ENCODE assay signal across 1 cellular context in the genomic region with DNA sequence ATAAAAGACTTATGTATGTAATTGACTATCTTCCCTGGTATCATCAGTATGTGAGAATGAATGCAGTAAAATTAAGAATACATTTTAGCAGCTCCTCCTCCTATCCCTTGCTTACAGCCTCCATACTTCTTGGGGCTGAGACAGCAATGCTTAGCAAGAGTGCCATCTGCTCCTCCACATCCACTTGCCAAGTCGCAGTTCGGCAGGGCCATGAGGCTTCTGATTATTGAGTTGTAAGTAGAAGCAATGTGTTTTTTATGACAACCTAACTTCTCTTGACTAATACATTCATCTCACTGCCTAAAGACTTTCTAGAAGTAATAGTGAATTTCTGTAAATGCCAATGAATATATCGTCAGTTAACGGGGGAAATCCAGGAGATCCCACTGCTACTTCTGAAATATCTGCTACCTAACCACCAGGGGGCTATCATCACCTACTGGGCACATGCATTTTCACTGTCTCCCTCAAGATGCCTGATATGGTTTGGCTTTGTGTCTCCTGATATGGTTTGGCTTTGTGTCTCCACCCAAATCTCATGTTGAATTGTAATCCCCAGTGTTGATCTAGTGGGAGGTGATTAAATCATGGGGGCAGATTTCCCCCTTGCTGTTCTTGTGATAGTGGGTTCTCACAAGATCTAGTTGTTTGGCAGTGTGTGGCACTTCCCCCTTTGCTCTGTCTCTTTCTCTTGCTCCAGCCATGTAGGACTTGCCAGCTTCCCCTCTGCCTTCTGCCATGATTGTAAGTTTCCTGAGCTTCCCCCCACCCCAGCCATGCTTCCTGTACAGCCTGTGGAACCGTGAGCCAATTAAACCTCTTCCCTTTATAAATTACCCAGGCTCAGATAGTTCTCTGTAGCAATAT.
TF ChIP-seq lines count a peak whose summit lies in the region.

No MANE protein-coding gene starts in this region.

TF ChIP-seq in K562, 482 proteins besides CTCF, POLR2A, EP300 and RAD21 (continued from another document):
- TF ChIP-seq, protein P1, sequence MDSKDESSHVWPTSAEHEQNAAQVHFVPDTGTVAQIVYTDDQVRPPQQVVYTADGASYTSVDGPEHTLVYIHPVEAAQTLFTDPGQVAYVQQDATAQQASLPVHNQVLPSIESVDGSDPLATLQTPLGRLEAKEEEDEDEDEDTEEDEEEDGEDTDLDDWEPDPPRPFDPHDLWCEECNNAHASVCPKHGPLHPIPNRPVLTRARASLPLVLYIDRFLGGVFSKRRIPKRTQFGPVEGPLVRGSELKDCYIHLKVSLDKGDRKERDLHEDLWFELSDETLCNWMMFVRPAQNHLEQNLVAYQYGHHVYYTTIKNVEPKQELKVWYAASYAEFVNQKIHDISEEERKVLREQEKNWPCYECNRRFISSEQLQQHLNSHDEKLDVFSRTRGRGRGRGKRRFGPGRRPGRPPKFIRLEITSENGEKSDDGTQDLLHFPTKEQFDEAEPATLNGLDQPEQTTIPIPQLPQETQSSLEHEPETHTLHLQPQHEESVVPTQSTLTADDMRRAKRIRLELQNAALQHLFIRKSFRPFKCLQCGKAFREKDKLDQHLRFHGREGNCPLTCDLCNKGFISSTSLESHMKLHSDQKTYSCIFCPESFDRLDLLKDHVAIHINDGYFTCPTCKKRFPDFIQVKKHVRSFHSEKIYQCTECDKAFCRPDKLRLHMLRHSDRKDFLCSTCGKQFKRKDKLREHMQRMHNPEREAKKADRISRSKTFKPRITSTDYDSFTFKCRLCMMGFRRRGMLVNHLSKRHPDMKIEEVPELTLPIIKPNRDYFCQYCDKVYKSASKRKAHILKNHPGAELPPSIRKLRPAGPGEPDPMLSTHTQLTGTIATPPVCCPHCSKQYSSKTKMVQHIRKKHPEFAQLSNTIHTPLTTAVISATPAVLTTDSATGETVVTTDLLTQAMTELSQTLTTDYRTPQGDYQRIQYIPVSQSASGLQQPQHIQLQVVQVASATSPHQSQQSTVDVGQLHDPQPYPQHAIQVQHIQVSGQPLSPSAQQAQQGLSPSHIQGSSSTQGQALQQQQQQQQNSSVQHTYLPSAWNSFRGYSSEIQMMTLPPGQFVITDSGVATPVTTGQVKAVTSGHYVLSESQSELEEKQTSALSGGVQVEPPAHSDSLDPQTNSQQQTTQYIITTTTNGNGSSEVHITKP (IDR thresholded peaks at IDR 0.05; ENCODE audit: partially characterized antibody), result peak; percentile 48
- TF ChIP-seq SPI1 (IDR thresholded peaks at IDR 0.05; ENCODE audit: borderline replicate concordance, low read depth, low read length) (peak; percentile 62), DIDO1 (tag; IDR thresholded peaks at IDR 0.05; ENCODE audit: low read depth) (no peak)
